In genomic region chr15:34102175-34102925, GRCh38 we compare ENCODE assay signal across 8 cellular contexts. TPM values are rescaled to one million over a fixed set of nuclear protein-coding genes. Genes with fewer than 3 reads are reported as not detected.
DNase-seq lines count a peak whose midpoint lies in the region; ATAC-seq and TF ChIP-seq lines count a peak whose summit lies in the region.

No MANE protein-coding gene starts in this region.

- H3K4me1 ChIP-seq in thoracic aorta (ENCODE audit: control insufficient read depth in 1 of 2, low read depth in 2 of 2), result peaks cover 8 to 28% of the 10 kb centered on the region in 2 donors

- ATAC-seq in thoracic aorta (ENCODE audit: insufficient number of reproducible peaks, low FRiP score, low read depth) (peak; percentile 31), HG03095 (IDR thresholded peaks at IDR 0.05; ENCODE audit: unreplicated experiment) (no peak)

- peaks cover 20% of the 10 kb centered on the region for H3K9me3 Mint-ChIP-seq in activated T-cell treated with anti-CD3 and anti-CD28 coated beads, Interleukin-2, amount 50 U/mL, for 24 hours

- no peaks in the 10 kb centered on the region for H3K27me3 ChIP-seq in thoracic aorta (replicated peaks; ENCODE audit: insufficient read depth)

- H3K27me3 Mint-ChIP-seq in activated T-cell treated with anti-CD3 and anti-CD28 coated beads, Interleukin-2, amount 50 U/mL, for 24 hours, result no peaks in the 10 kb centered on the region

- in situ Hi-C loops in astrocyte of the cerebellum (cut with HindIII; ENCODE audit: low sequenced_read_pairs), result no loop called here

- peaks cover 41% of the 10 kb centered on the region for H3K4me1 Mint-ChIP-seq in activated T-cell treated with anti-CD3 and anti-CD28 coated beads, Interleukin-2, amount 50 U/mL, for 24 hours (ENCODE audit: low read depth)

- no peaks in the 10 kb centered on the region for H3K36me3 ChIP-seq in thoracic aorta

- H3K4me3 Mint-ChIP-seq in activated T-cell treated with anti-CD3 and anti-CD28 coated beads, Interleukin-2, amount 50 U/mL, for 24 hours, result peak overlapping the region; percentile 100

- H3K9me3 ChIP-seq in thoracic aorta, result no peaks in the 10 kb centered on the region

- no peak for DNase-seq in activated T-cell treated with anti-CD3 and anti-CD28 coated beads, Interleukin-2, amount 50 U/mL, for 24 hours
- no peak for DNase-seq in activated T-cell treated with anti-CD3 and anti-CD28 coated beads, Interleukin-2, amount 50 U/mL, for 48 hours
- DNase-seq in astrocyte of the cerebellum (ENCODE audit: low read depth), result no peak
- peak; percentile 3 for DNase-seq in left kidney (ENCODE audit: low read depth, low spot score)
- DNase-seq in thoracic aorta (ENCODE audit: low spot score), result no peak
- no peak for DNase-seq in DMS153 treated with DMSO at 0.1 percent for 48 hours (lab: John Stamatoyannopoulos, UW; ENCODE audit: unreplicated experiment)
- no peak for DNase-seq in hypothalamus (lab: John Stamatoyannopoulos, UW)

- H3K27ac ChIP-seq in thoracic aorta, result peak overlapping the region; percentile 79 to 81

- peak overlapping the region; percentile 99 for H3K27ac Mint-ChIP-seq in activated T-cell treated with anti-CD3 and anti-CD28 coated beads, Interleukin-2, amount 50 U/mL, for 24 hours

- peaks cover 56% of the 10 kb centered on the region for H3K36me3 Mint-ChIP-seq in activated T-cell treated with anti-CD3 and anti-CD28 coated beads, Interleukin-2, amount 50 U/mL, for 24 hours (ENCODE audit: low read depth)

- H3K4me3 ChIP-seq in astrocyte of the cerebellum (ENCODE audit: low read depth, low read length) (peak overlapping the region; percentile 83), thoracic aorta (peak overlapping the region; percentile 98)

- TF ChIP-seq CTCF in astrocyte of the cerebellum (IDR thresholded peaks at IDR 0.05; ENCODE audit: low read depth, low read length, missing control alignments), result no peak
- TF ChIP-seq CTCF in thoracic aorta (IDR thresholded peaks at IDR 0.05), result no peak

RNA-seq across cellular contexts. Expression of gene PGBD4, which starts 0.5 kb away (rescaled TPM):
- 1 to 10 TPM in 1 of 2 donors, under 1 TPM in 1; 0.27 to 1.2 TPM for total RNA-seq in thoracic aorta

RNA-seq across cellular contexts. Expression of gene EMC7, which starts 0.7 kb away (rescaled TPM):
- 10 to 100 TPM; 38.0 to 49.0 TPM for total RNA-seq in thoracic aorta
